In genomic region chr5:155116456-155117251, GRCh38 we compare ENCODE assay signal across 1 cellular context.
A peak's percentile ranks its signal among the peaks of the same experiment; 100 is the strongest.
TF ChIP-seq lines count a peak whose summit lies in the region.

No MANE protein-coding gene starts in this region.

TF ChIP-seq in HepG2, 621 proteins besides CTCF, POLR2A, EP300 and RAD21 (continued from another document):
- TF ChIP-seq ZNF770 (CRISPR knock-in tag; IDR thresholded peaks at IDR 0.05) = 0 out of 2 replicates have a peak, but pooled peaks have one; percentile 19
